In the genomic region with DNA sequence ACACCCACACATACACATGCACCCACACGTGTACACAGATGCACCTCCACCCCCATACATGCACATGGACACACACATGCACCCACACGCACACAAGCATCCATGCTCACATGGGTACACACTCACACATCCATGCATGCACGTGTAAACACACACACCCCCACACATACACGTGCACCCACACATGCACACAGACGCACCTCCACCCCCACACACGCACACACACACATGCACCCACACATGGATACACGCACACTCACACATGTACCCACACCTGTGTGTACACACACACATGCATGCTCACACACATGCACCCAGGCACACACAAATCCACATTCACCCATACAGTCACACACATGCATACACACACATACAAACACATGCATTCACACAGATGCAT, we compare ENCODE assay signal across 18 cellular contexts. TPM values are rescaled to one million over a fixed set of nuclear protein-coding genes. Genes with fewer than 3 reads are reported as not detected.
DNase-seq lines count a peak whose midpoint lies in the region; ATAC-seq, FAIRE-seq and TF ChIP-seq lines count a peak whose summit lies in the region.
"Had no signal": no experiment of that assay in that cellular context is flagged by ENCODE, and none has a peak within 500 bp of the region (broad histone marks: within the 10 kb centered on the region; RNA-seq: fewer than 3 reads in every experiment).

No MANE protein-coding gene starts in this region.

- H2AK5ac ChIP-seq in H1 (ENCODE audit: low read depth, low read length) (no peak overlapping the region), neuronal stem cell (ENCODE audit: low read depth, low read length) (no peak overlapping the region)

- H2BK5ac ChIP-seq in H1 (ENCODE audit: low read depth, low read length) (no peak overlapping the region), neuronal stem cell (ENCODE audit: low read length) (no peak overlapping the region)

- ATAC-seq in GM19023 (IDR thresholded peaks at IDR 0.05; ENCODE audit: unreplicated experiment): no peak

- H3K9me3 ChIP-seq in H1 (ENCODE audit: insufficient read depth in 2 of 2, low read depth in 1 of 2, low read length in 1 of 2) (no peaks in the 10 kb centered on the region), neuronal stem cell (replicated peaks in 1 of 2; ENCODE audit: control insufficient read depth in 2 of 2, insufficient read depth in 1 of 2, low read depth in 1 of 2, low read length in 2 of 2) (peaks cover 0 to 6% of the 10 kb centered on the region in 2 donors), mammary epithelial cell (replicated peaks; ENCODE audit: insufficient read depth, low read length) (no peaks in the 10 kb centered on the region)
- H3K9me3 ChIP-seq: BLaER1, HAP-1 had no signal

- H4K5ac ChIP-seq in H1 (ENCODE audit: insufficient read length, low read depth, low read length): peak overlapping the region; percentile 33

- in situ Hi-C loops in mammary epithelial cell (cut with MboI; ENCODE audit: low sequenced_read_pairs in 2 of 2): no loop called here

- BruUV-seq in mammary epithelial cell (replicated peaks; lab: Mats Ljungman, UMichigan): no TSS peak

- H3K4ac ChIP-seq in H1 (replicated peaks; ENCODE audit: insufficient read length, low read depth, low read length): no peak overlapping the region
- H3K4ac ChIP-seq in neuronal stem cell (ENCODE audit: low read length): peak overlapping the region; percentile 20

- H3K4me1 ChIP-seq in H1 (replicated peaks in 1 of 4; ENCODE audit: control insufficient read depth in 3 of 4, insufficient read depth in 4 of 4, low read length in 3 of 4) (no peaks in the 10 kb centered on the region; a peak in 2 of 7 replicates), neuronal stem cell (ENCODE audit: control insufficient read depth in 2 of 2, insufficient read depth in 1 of 2, low read depth in 1 of 2, low read length in 2 of 2) (peaks cover 1 to 4% of the 10 kb centered on the region in 2 donors), mammary epithelial cell (ENCODE audit: insufficient read depth, low read length) (no peaks in the 10 kb centered on the region)
- H3K4me1 ChIP-seq: HAP-1 had no signal

- H3K4me3 Mint-ChIP-seq in IgD-negative memory B cell: no peak overlapping the region
- H3K4me3 Mint-ChIP-seq: CD8-positive, alpha-beta memory T cell; HFFc6 had no signal

- dilution Hi-C loops in mammary epithelial cell (cut with HindIII; ENCODE audit: low sequenced_read_pairs): no loop called here

- H3K9ac ChIP-seq in H1 (replicated peaks in 1 of 4; ENCODE audit: extremely low read depth in 1 of 4, low read depth in 3 of 4, low read length in 3 of 4) (no peak overlapping the region), neuronal stem cell (ENCODE audit: low read depth, low read length, poor library complexity) (peak overlapping the region; percentile 73), mammary epithelial cell (ENCODE audit: insufficient read depth, low read length) (no peak overlapping the region)
- H3K9ac ChIP-seq: BLaER1 had no signal

- TF ChIP-seq EP300 in H1 (IDR thresholded peaks at IDR 0.05; ENCODE audit: borderline replicate concordance in 1 of 2, low read depth in 2 of 2, low read length in 2 of 2): no peak

- H3K4me2 ChIP-seq in H1 (ENCODE audit: insufficient read depth in 1 of 2, low read depth in 2 of 2, low read length in 2 of 2) (no peak overlapping the region), neuronal stem cell (ENCODE audit: insufficient read depth, low read length, poor library complexity, severe bottlenecking) (no peak overlapping the region), mammary epithelial cell (ENCODE audit: insufficient read depth, low read depth, low read length) (no peak overlapping the region)
- H3K4me2 ChIP-seq: BLaER1 had no signal

- no peaks in the 10 kb centered on the region for H3K79me2 ChIP-seq in H1 (ENCODE audit: control insufficient read depth in 1 of 2, insufficient read depth in 2 of 2, low read length in 2 of 2)
- H3K79me2 ChIP-seq in mammary epithelial cell (ENCODE audit: insufficient read depth, low read length): no peaks in the 10 kb centered on the region

- H3K79me1 ChIP-seq in H1 (ENCODE audit: low read depth, low read length): no peaks in the 10 kb centered on the region
- no peaks in the 10 kb centered on the region for H3K79me1 ChIP-seq in neuronal stem cell (ENCODE audit: low read depth, low read length)

- H3K36me3 Mint-ChIP-seq in IgD-negative memory B cell: peaks cover 9% of the 10 kb centered on the region

- no peak overlapping the region for H2BK120ac ChIP-seq in H1 (replicated peaks; ENCODE audit: low read depth, low read length)
- no peak overlapping the region for H2BK120ac ChIP-seq in neuronal stem cell (ENCODE audit: low read depth, low read length)

- H3K4me1 Mint-ChIP-seq in IgD-negative memory B cell: peaks cover 0 to 2% (median 0%) of the 10 kb centered on the region in 3 donors
- H3K4me1 Mint-ChIP-seq: CD8-positive, alpha-beta memory T cell had no signal

- H3K14ac ChIP-seq in H1 (ENCODE audit: insufficient read length) (no peak overlapping the region), neuronal stem cell (ENCODE audit: low read length) (peak overlapping the region; percentile 83)

- FAIRE-seq in GM12891 (lab: Jason Lieb, UNC) (peak; percentile 78), H1 (lab: Jason Lieb, UNC) (no peak)

- no peaks in the 10 kb centered on the region for H3K23me2 ChIP-seq in H1 (ENCODE audit: low read depth, low read length)

- DNase-seq in GM12891 (ENCODE audit: insufficient read length, low spot score) (no peak), H1 (ENCODE audit: low read depth in 1 of 2, low spot score in 2 of 2) (no peak), neuronal stem cell (ENCODE audit: low spot score) (no peak), NCI-H526 treated with DMSO at 0.1 percent for 48 hours (lab: John Stamatoyannopoulos, UW) (no peak), mammary epithelial cell (no peak), NCI-H1694 treated with DMSO at 0.1 percent for 48 hours (lab: John Stamatoyannopoulos, UW) (no peak)
- DNase-seq: 8988T; AML-193; CD8-positive, alpha-beta memory T cell; DMS53; GF-D8; GOT3; HFFc6 had no signal

- no peak overlapping the region for H3K18ac ChIP-seq in H1 (ENCODE audit: extremely low read depth, low read length)
- H3K18ac ChIP-seq in neuronal stem cell (ENCODE audit: low read length): no peak overlapping the region

- H3K36me3 ChIP-seq in H1 (ENCODE audit: control insufficient read depth in 2 of 4, insufficient read depth in 4 of 4, low read length in 3 of 4) (no peaks in the 10 kb centered on the region), neuronal stem cell (replicated peaks in 1 of 2; ENCODE audit: control insufficient read depth in 2 of 2, insufficient read depth in 2 of 2, low read length in 2 of 2) (peaks cover 0 to 6% of the 10 kb centered on the region in 2 donors), mammary epithelial cell (ENCODE audit: insufficient read depth, low read length) (no peaks in the 10 kb centered on the region)

- H3K27me3 Mint-ChIP-seq in IgD-negative memory B cell: no peaks in the 10 kb centered on the region

- CTCF ChIA-PET in H1 (lab: Charles Lee; ENCODE audit: partially characterized antibody) (no interaction called here), mammary epithelial cell (lab: Charles Lee; ENCODE audit: low non-redundant PET) (no interaction called here)

- intact Hi-C loops in mammary epithelial cell (cut with micrococcal nuclease): no loop called here

- H4K20me1 ChIP-seq in H1 (replicated peaks in 1 of 2; ENCODE audit: control insufficient read depth in 1 of 2, insufficient read depth in 2 of 2, low read length in 2 of 2) (peaks cover 0 to 7% of the 10 kb centered on the region in 2 experiments), mammary epithelial cell (ENCODE audit: insufficient read depth, low read length) (no peaks in the 10 kb centered on the region)
- H4K20me1 ChIP-seq: BLaER1 had no signal

- WGBS in H1 (ENCODE audit: extremely low coverage in 1 of 2, insufficient coverage in 1 of 2, insufficient read length in 1 of 2, insufficient replicate concordance in 2 of 2, low coverage in 1 of 2, low lambda C conversion rate in 2 of 2, missing lambda C conversion rate in 1 of 2), 2 experiments: 91% methylated on average over 7 of the region's 7 CpGs; no CpG with 5 or more reads in 1 of the 2 experiments
- no CpG with 5 or more reads among the region's 7 CpGs for WGBS in neuronal stem cell (ENCODE audit: extremely low coverage in 2 of 2, insufficient read length in 2 of 2, insufficient replicate concordance in 1 of 2), 2 donors
- WGBS in mammary epithelial cell (ENCODE audit: low coverage, missing lambda C conversion rate): 92% methylated on average over 7 of the region's 7 CpGs

- H3K27ac ChIP-seq in H1 (ENCODE audit: low read depth, low read length) (no peak overlapping the region), neuronal stem cell (replicated peaks; ENCODE audit: low read length) (no peak overlapping the region), mammary epithelial cell (ENCODE audit: insufficient read depth, low read depth, low read length) (no peak overlapping the region)
- H3K27ac ChIP-seq: BLaER1, HL-60 had no signal

- H3K9me3 Mint-ChIP-seq in IgD-negative memory B cell: no peaks in the 10 kb centered on the region
- H3K9me3 Mint-ChIP-seq: CD8-positive, alpha-beta memory T cell; HFFc6 had no signal

- H3K23ac ChIP-seq in H1 (ENCODE audit: insufficient read length) (no peak overlapping the region), neuronal stem cell (ENCODE audit: low read depth, low read length, poor library complexity) (peak overlapping the region; percentile 46)

- H2BK20ac ChIP-seq in H1 (ENCODE audit: low read length): no peak overlapping the region

- H3K27ac Mint-ChIP-seq in IgD-negative memory B cell: peak overlapping the region in 2 of 3 donors; percentile 0 to 82
- H3K27ac Mint-ChIP-seq: HFFc6 had no signal

- H2AFZ ChIP-seq in H1 (ENCODE audit: low read length) (no peak overlapping the region), neuronal stem cell (ENCODE audit: low read length) (no peak overlapping the region), mammary epithelial cell (ENCODE audit: low read depth, low read length) (no peak overlapping the region)

- H2BK12ac ChIP-seq in H1 (ENCODE audit: low read depth, low read length) (no peak overlapping the region), neuronal stem cell (ENCODE audit: low read length) (no peak overlapping the region)

- no peak overlapping the region for H4K8ac ChIP-seq in H1 (ENCODE audit: extremely low read depth, insufficient read depth, low read length)
- H4K8ac ChIP-seq in neuronal stem cell (ENCODE audit: low read depth, low read length): peak overlapping the region; percentile 83

- no peak for TF ChIP-seq POLR2A in GM12891 (IDR thresholded peaks at IDR 0.05; ENCODE audit: low read depth, low read length)
- TF ChIP-seq POLR2A in H1 (IDR thresholded peaks at IDR 0.05; ENCODE audit: control extremely low read depth in 1 of 2, low read depth in 2 of 2, low read length in 2 of 2): no peak

- no peak overlapping the region for H3K4me3 ChIP-seq in H1 (ENCODE audit: extremely low read depth in 1 of 4, insufficient read depth in 2 of 4, low read depth in 3 of 4, low read length in 4 of 4)
- peak overlapping the region in 1 of 2 donors; percentile 69 for H3K4me3 ChIP-seq in neuronal stem cell (ENCODE audit: low read length in 2 of 2)
- H3K4me3 ChIP-seq in mammary epithelial cell (replicated peaks in 1 of 3; ENCODE audit: insufficient read depth in 1 of 3, low read depth in 2 of 3, low read length in 3 of 3): no peak overlapping the region
- H3K4me3 ChIP-seq: BLaER1, HAP-1 had no signal

- POLR2A ChIA-PET in H1 (lab: Charles Lee; ENCODE audit: partially characterized antibody): no interaction called here

- no peak overlapping the region for H3K56ac ChIP-seq in H1 (replicated peaks; ENCODE audit: insufficient read length, low read depth, low read length)

- peak overlapping the region; percentile 65 for H4K91ac ChIP-seq in H1 (replicated peaks; ENCODE audit: insufficient read length, low read length)
- H4K91ac ChIP-seq in neuronal stem cell (ENCODE audit: low read depth, low read length, poor library complexity): no peak overlapping the region

- TF ChIP-seq CTCF in H1 (IDR thresholded peaks at IDR 0.05; ENCODE audit: control extremely low read depth in 1 of 3, insufficient read depth in 1 of 3, low read depth in 1 of 3, low read length in 3 of 3) (no peak), mammary epithelial cell (conservative IDR thresholded peaks at IDR 0.05 in 1 of 2, IDR thresholded peaks at IDR 0.05 in 1 of 2; ENCODE audit: extremely low read depth in 1 of 2, insufficient read depth in 1 of 2, low read depth in 1 of 2, low read length in 2 of 2) (no peak)

- H3K27me3 ChIP-seq in H1 (replicated peaks in 1 of 4; ENCODE audit: control insufficient read depth in 3 of 4, extremely low read depth in 1 of 4, insufficient read depth in 3 of 4, low read length in 3 of 4) (no peaks in the 10 kb centered on the region), neuronal stem cell (ENCODE audit: control insufficient read depth in 3 of 3, insufficient read depth in 3 of 3, low read depth in 1 of 3, low read length in 3 of 3) (peaks cover 0 to 6% (median 0%) of the 10 kb centered on the region in 3 experiments), mammary epithelial cell (ENCODE audit: insufficient read depth, low read length) (no peaks in the 10 kb centered on the region)
- H3K27me3 ChIP-seq: BLaER1 had no signal

- no peak overlapping the region for H2BK15ac ChIP-seq in H1 (ENCODE audit: low read length)
- H2BK15ac ChIP-seq in neuronal stem cell (ENCODE audit: low read length): no peak overlapping the region

- TF ChIP-seq RAD21 in H1 (IDR thresholded peaks at IDR 0.05 in 1 of 2, conservative IDR thresholded peaks at IDR 0.05 in 1 of 2; ENCODE audit: low read depth in 2 of 2, low read length in 2 of 2): no peak

RNA-seq across cellular contexts. Expression of a gene that starts 24.5 kb away (rescaled TPM):
- polyA plus RNA-seq in GM12891 (2012; ENCODE audit: low read depth, missing spikeins): 11.5 TPM
- polyA plus RNA-seq in IgD-negative memory B cell: 13.2 TPM
- 8.8 and 9.7 TPM in 2 replicates for total RNA-seq in H1 (2021; fragmentation: NEBNext Ultra II Directional; extraction: Animal tissue kit (Norgen Biotek cat#: 25700))
- polyA plus RNA-seq in H1 (2011; rRNA removed): 13.7 and 15.4 TPM in 2 replicates
- polyA plus RNA-seq in H1 (2011; cell fraction: cytosol; rRNA removed): 20.3 TPM
- 25.0 TPM for polyA plus RNA-seq in H1 (2011; cell fraction: nucleus; rRNA removed)
- polyA plus RNA-seq in H1 (2012, experiment 1 of 2): 7.7 to 12.5 TPM (median 11.1 TPM) in 4 replicates
- 20.0 TPM for polyA plus RNA-seq in H1 (2012, experiment 2 of 2)
- polyA plus RNA-seq in H1 (2013, experiment 1 of 2): 11.6 TPM
- polyA plus RNA-seq in H1 (2013, experiment 2 of 2): 10.4 TPM
- polyA minus RNA-seq in H1 (2011; rRNA and poly(A)+ RNA removed): 5.5 and 5.6 TPM in 2 replicates
- 5.7 TPM for polyA minus RNA-seq in H1 (2011; cell fraction: cytosol; rRNA and poly(A)+ RNA removed)
- polyA minus RNA-seq in H1 (2011; cell fraction: nucleus; rRNA and poly(A)+ RNA removed): 8.3 TPM
- polyA plus RNA-seq in neuronal stem cell (2013, experiment 1 of 2): 14.0 TPM
- 13.2 TPM for polyA plus RNA-seq in neuronal stem cell (2013, experiment 2 of 2)
- 1 to 10 TPM; 5.7 to 8.0 TPM for total RNA-seq in mammary epithelial cell
- polyA plus RNA-seq in mammary epithelial cell: 8.3 TPM
- 6.6 TPM for polyA minus RNA-seq in mammary epithelial cell

RNA-seq across cellular contexts. Expression of a gene that starts 37.5 kb away (rescaled TPM):
- polyA plus RNA-seq in GM12891 (2012; ENCODE audit: low read depth, missing spikeins): 0.04 TPM
- polyA plus RNA-seq in IgD-negative memory B cell: not detected
- total RNA-seq in H1 (2021; fragmentation: NEBNext Ultra II Directional; extraction: Animal tissue kit (Norgen Biotek cat#: 25700)): 0.04 and 0.11 TPM in 2 replicates
- polyA plus RNA-seq in H1 (2011; rRNA removed): 0.02 TPM in 2 replicates
- 0.03 TPM for polyA plus RNA-seq in H1 (2011; cell fraction: cytosol; rRNA removed)
- 0.04 TPM for polyA plus RNA-seq in H1 (2011; cell fraction: nucleus; rRNA removed)
- 0.09 to 0.21 TPM (median 0.12 TPM) in 4 replicates for polyA plus RNA-seq in H1 (2012, experiment 1 of 2)
- 0.03 TPM for polyA plus RNA-seq in H1 (2012, experiment 2 of 2)
- 0.02 TPM for polyA plus RNA-seq in H1 (2013, experiment 1 of 2)
- 0.04 TPM for polyA plus RNA-seq in H1 (2013, experiment 2 of 2)
- 0.09 TPM in 1 of 2 replicates, not detected in the other for polyA minus RNA-seq in H1 (2011; rRNA and poly(A)+ RNA removed)
- not detected for polyA minus RNA-seq in H1 (2011; cell fraction: cytosol; rRNA and poly(A)+ RNA removed)
- 0.20 TPM for polyA minus RNA-seq in H1 (2011; cell fraction: nucleus; rRNA and poly(A)+ RNA removed)
- polyA plus RNA-seq in neuronal stem cell (2013, experiment 1 of 2): not detected
- polyA plus RNA-seq in neuronal stem cell (2013, experiment 2 of 2): not detected
- not detected for total RNA-seq in mammary epithelial cell
- polyA plus RNA-seq in mammary epithelial cell: not detected
- not detected for polyA minus RNA-seq in mammary epithelial cell
- total RNA-seq: CD8-positive, alpha-beta memory T cell; HFFc6 had no signal

RNA-seq across cellular contexts. Expression of a gene that starts 42.2 kb away (rescaled TPM):
- polyA plus RNA-seq in GM12891 (2012; ENCODE audit: low read depth, missing spikeins): 17.4 TPM
- polyA plus RNA-seq in IgD-negative memory B cell (7.8 TPM), H1 (2011; rRNA removed) (34.8 and 40.8 TPM in 2 replicates), mammary epithelial cell (14.5 TPM)
- total RNA-seq in H1 (2021; fragmentation: NEBNext Ultra II Directional; extraction: Animal tissue kit (Norgen Biotek cat#: 25700)): 25.3 and 30.0 TPM in 2 replicates
- 39.2 TPM for polyA plus RNA-seq in H1 (2011; cell fraction: cytosol; rRNA removed)
- 48.5 TPM for polyA plus RNA-seq in H1 (2011; cell fraction: nucleus; rRNA removed)
- 13.7 to 29.1 TPM (median 24.8 TPM) in 4 replicates for polyA plus RNA-seq in H1 (2012, experiment 1 of 2)
- 28.1 TPM for polyA plus RNA-seq in H1 (2012, experiment 2 of 2)
- 15.0 TPM for polyA plus RNA-seq in H1 (2013, experiment 1 of 2)
- 14.6 TPM for polyA plus RNA-seq in H1 (2013, experiment 2 of 2)
- 23.5 and 37.9 TPM in 2 replicates for polyA minus RNA-seq in H1 (2011; rRNA and poly(A)+ RNA removed)
- 18.3 TPM for polyA minus RNA-seq in H1 (2011; cell fraction: cytosol; rRNA and poly(A)+ RNA removed)
- polyA minus RNA-seq in H1 (2011; cell fraction: nucleus; rRNA and poly(A)+ RNA removed): 17.4 TPM
- 13.9 TPM for polyA plus RNA-seq in neuronal stem cell (2013, experiment 1 of 2)
- polyA plus RNA-seq in neuronal stem cell (2013, experiment 2 of 2): 11.4 TPM
- 10 to 100 TPM; 14.3 to 16.0 TPM for total RNA-seq in mammary epithelial cell
- 17.7 TPM for polyA minus RNA-seq in mammary epithelial cell
